Comparison of ENCODE assay signal across 8 cellular contexts in the genomic region with DNA sequence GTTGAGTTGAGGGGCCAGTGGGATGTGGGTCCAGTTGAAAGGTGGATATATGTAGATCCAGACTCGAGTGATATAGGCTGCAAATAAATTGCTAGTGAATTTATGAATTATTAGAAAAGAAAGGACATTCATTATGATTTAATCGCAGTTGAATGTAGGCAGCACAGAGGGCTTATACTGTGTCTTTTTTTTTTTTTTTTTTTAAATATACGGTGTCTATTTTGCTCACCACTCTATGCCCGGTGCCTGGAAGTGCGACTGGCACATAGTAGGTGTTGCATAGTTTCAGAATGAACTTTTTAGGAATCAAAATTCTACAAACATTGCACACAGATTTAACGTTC. TPM values are rescaled to one million over a fixed set of nuclear protein-coding genes. Genes with fewer than 3 reads are reported as not detected.
DNase-seq lines count a peak whose midpoint lies in the region; ATAC-seq and TF ChIP-seq lines count a peak whose summit lies in the region.

No MANE protein-coding gene starts in this region.

- H3K27ac Mint-ChIP-seq in IgD-negative memory B cell (peak overlapping the region; percentile 88 to 99 (median 96)), nephron (peak overlapping the region; percentile 94 to 98 (median 96))

- H3K9me3 Mint-ChIP-seq in IgD-negative memory B cell: no peaks in the 10 kb centered on the region
- H3K9me3 Mint-ChIP-seq in nephron: no peaks in the 10 kb centered on the region

- H3K36me3 ChIP-seq in duodenal mucosa (ENCODE audit: control insufficient read depth in 1 of 2, insufficient read depth in 2 of 2, low read length in 2 of 2): no peaks in the 10 kb centered on the region

- peaks cover 2% of the 10 kb centered on the region for H3K36me3 Mint-ChIP-seq in IgD-negative memory B cell
- H3K36me3 Mint-ChIP-seq in nephron (ENCODE audit: low read depth): peaks cover 7% of the 10 kb centered on the region

- no peak for TF ChIP-seq CTCF in nephron (IDR thresholded peaks at IDR 0.05; ENCODE audit: unreplicated experiment in 3 of 3)

- H3K27me3 Mint-ChIP-seq in IgD-negative memory B cell (no peaks in the 10 kb centered on the region), nephron (ENCODE audit: low read depth) (no peaks in the 10 kb centered on the region)

- H3K4me3 Mint-ChIP-seq in IgD-negative memory B cell: peak overlapping the region; percentile 88 to 100 (median 98)
- H3K4me3 Mint-ChIP-seq in nephron: peak overlapping the region; percentile 84 to 97 (median 93)

- H3K4me3 ChIP-seq in duodenal mucosa (ENCODE audit: low read depth in 1 of 2, low read length in 2 of 2): peak overlapping the region; percentile 99

- peaks cover 4 to 5% of the 10 kb centered on the region in 2 donors for H3K4me1 ChIP-seq in duodenal mucosa (ENCODE audit: control insufficient read depth in 1 of 2, insufficient read depth in 2 of 2, low read length in 2 of 2)

- H3K27me3 ChIP-seq in duodenal mucosa (ENCODE audit: control insufficient read depth in 1 of 2, insufficient read depth in 2 of 2, low read length in 2 of 2): no peaks in the 10 kb centered on the region

- peak overlapping the region; percentile 96 to 100 for H3K9ac ChIP-seq in duodenal mucosa (ENCODE audit: low read depth in 1 of 2, low read length in 2 of 2)

- H3K27ac ChIP-seq in duodenal mucosa (ENCODE audit: low read depth, low read length): peak overlapping the region; percentile 96

- ATAC-seq in GM18868 (IDR thresholded peaks at IDR 0.05; ENCODE audit: unreplicated experiment): peak; percentile 4

- DNase-seq in COR-L47 (lab: John Stamatoyannopoulos, UW): no peak
- no peak for DNase-seq in stimulated activated naive CD4-positive, alpha-beta T cell (lab: John Stamatoyannopoulos, UW)
- no peak for DNase-seq in germinal center (ENCODE audit: low spot score)
- no peak for DNase-seq in A172 (ENCODE audit: low spot score)

- no peaks in the 10 kb centered on the region for H3K9me3 ChIP-seq in duodenal mucosa (ENCODE audit: control insufficient read depth in 1 of 2, low read length in 2 of 2)

- H3K4me1 Mint-ChIP-seq in IgD-negative memory B cell: peaks cover 18 to 29% (median 21%) of the 10 kb centered on the region in 3 donors
- peaks cover 9% of the 10 kb centered on the region for H3K4me1 Mint-ChIP-seq in nephron

RNA-seq across cellular contexts. Expression of gene ETFBKMT, which starts 0.8 kb away (rescaled TPM):
- polyA plus RNA-seq in IgD-negative memory B cell: 1.3 TPM
- total RNA-seq in A172 (2014; rRNA removed; shearing (Covaris generic)): 2.6 and 3.4 TPM in 2 replicates
